In the genomic region with DNA sequence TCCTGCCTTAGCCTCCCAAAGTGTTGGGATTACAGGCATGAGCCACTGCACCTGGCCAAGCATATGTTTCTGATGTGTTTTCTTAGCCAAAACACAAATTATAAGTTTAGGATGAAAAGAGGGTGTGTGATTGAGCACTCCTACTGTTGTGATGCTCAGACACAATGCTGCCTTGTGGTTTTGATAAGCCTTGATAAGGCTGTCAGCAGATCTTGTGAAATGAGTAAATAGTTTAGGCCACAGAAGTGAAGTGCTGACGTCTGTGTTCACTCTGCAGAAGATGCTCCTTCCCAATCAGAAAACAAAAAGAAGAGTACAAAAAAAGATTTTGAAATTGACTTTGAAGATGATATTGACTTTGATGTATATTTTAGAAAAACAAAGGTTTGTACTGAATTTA, we compare ENCODE assay signal across 21 cellular contexts. TPM values are rescaled to one million over a fixed set of nuclear protein-coding genes. Genes with fewer than 3 reads are reported as not detected.
A peak's percentile ranks its signal among the peaks of the same experiment; 100 is the strongest.
DNase-seq lines count a peak whose midpoint lies in the region; ATAC-seq and TF ChIP-seq lines count a peak whose summit lies in the region.
"Had no signal": no experiment of that assay in that cellular context is flagged by ENCODE, and none has a peak within 500 bp of the region (broad histone marks: within the 10 kb centered on the region; RNA-seq: fewer than 3 reads in every experiment).

No MANE protein-coding gene starts in this region.

- no peak overlapping the region for H3K4me3 Mint-ChIP-seq in activated CD4-positive, alpha-beta T cell treated with anti-CD3 and anti-CD28 coated beads, Interleukin-2, amount 10 ng/mL, durations not matched to agents 24 days and 14 days
- peak overlapping the region; percentile 54 for H3K4me3 Mint-ChIP-seq in CD4-positive, alpha-beta T cell
- H3K4me3 Mint-ChIP-seq in effector memory CD8-positive, alpha-beta T cell = no peak overlapping the region
- H3K4me3 Mint-ChIP-seq: activated naive CD8-positive, alpha-beta T cell treated with anti-CD3 and anti-CD28 coated beads for 36 hours; stimulated activated naive CD8-positive, alpha-beta T cell treated with anti-CD3 and anti-CD28 coated beads, Interleukin-15, amount 100 ng/mL, for 72 hours had no signal

- H3K36me3 Mint-ChIP-seq in activated CD4-positive, alpha-beta T cell treated with anti-CD3 and anti-CD28 coated beads, Interleukin-2, amount 10 ng/mL, durations not matched to agents 24 days and 14 days (ENCODE audit: low read depth) = peaks cover 56% of the 10 kb centered on the region
- H3K36me3 Mint-ChIP-seq in CD4-positive, alpha-beta T cell (ENCODE audit: low read depth) = no peaks in the 10 kb centered on the region
- H3K36me3 Mint-ChIP-seq in effector memory CD8-positive, alpha-beta T cell (ENCODE audit: insufficient read depth) = peaks cover 3% of the 10 kb centered on the region

- peaks cover 8% of the 10 kb centered on the region for H3K4me1 Mint-ChIP-seq in activated CD4-positive, alpha-beta T cell treated with anti-CD3 and anti-CD28 coated beads, Interleukin-2, amount 10 ng/mL, durations not matched to agents 24 days and 14 days
- H3K4me1 Mint-ChIP-seq in CD4-positive, alpha-beta T cell (ENCODE audit: low read depth) = peaks cover 15% of the 10 kb centered on the region
- peaks cover 9 to 11% of the 10 kb centered on the region in 2 donors for H3K4me1 Mint-ChIP-seq in effector memory CD8-positive, alpha-beta T cell (ENCODE audit: low read depth in 2 of 2)
- H3K4me1 Mint-ChIP-seq: activated naive CD8-positive, alpha-beta T cell treated with anti-CD3 and anti-CD28 coated beads for 36 hours; stimulated activated naive CD8-positive, alpha-beta T cell treated with anti-CD3 and anti-CD28 coated beads, Interleukin-15, amount 100 ng/mL, for 72 hours had no signal

- DNase-seq in activated CD4-positive, alpha-beta T cell treated with anti-CD3 and anti-CD28 coated beads, Interleukin-2, amount 10 ng/mL, durations not matched to agents 24 days and 14 days = no peak
- no peak for DNase-seq in activated CD4-positive, alpha-beta T cell treated with anti-CD3 and anti-CD28 coated beads for 4 hours
- DNase-seq in CD4-positive, alpha-beta T cell = peak in 1 of 10 experiments; percentile 13
- DNase-seq in T-helper 22 cell (ENCODE audit: low read depth) (peak; percentile 44), NCI-H1092 treated with DMSO at 0.1 percent for 48 hours (lab: John Stamatoyannopoulos, UW) (no peak), amygdala (lab: John Stamatoyannopoulos, UW) (no peak)
- no peak for DNase-seq in effector memory CD8-positive, alpha-beta T cell
- DNase-seq: DMS 273 treated with DMSO at 0.1 percent for 48 hours, foreskin keratinocyte, KBM-7, NCI-H1105, NCI-H187 treated with DMSO at 0.1 percent for 48 hours, NCI-H524 treated with DMSO at 0.1 percent for 48 hours, small intestine, uterus had no signal

- intact Hi-C loops in activated CD4-positive, alpha-beta T cell treated with anti-CD3 and anti-CD28 coated beads, Interleukin-2, amount 10 ng/mL, durations not matched to agents 24 days and 14 days (cut with micrococcal nuclease) = loop anchor here (5.0 kb wide), 1 partner anchor 147 kb away; the partner anchor contains the start of gene NEURL3
- intact Hi-C loops in CD4-positive, alpha-beta T cell (cut with DNase I, micrococcal nuclease) = loop anchor here (1.0 kb wide), 2 partner anchors 148 to 194 kb away; no protein-coding TSS in a partner anchor

- H3K27ac Mint-ChIP-seq in activated CD4-positive, alpha-beta T cell treated with anti-CD3 and anti-CD28 coated beads, Interleukin-2, amount 10 ng/mL, durations not matched to agents 24 days and 14 days = peak overlapping the region; percentile 74
- peak overlapping the region; percentile 84 for H3K27ac Mint-ChIP-seq in CD4-positive, alpha-beta T cell
- peak overlapping the region; percentile 59 to 79 for H3K27ac Mint-ChIP-seq in effector memory CD8-positive, alpha-beta T cell
- H3K27ac Mint-ChIP-seq: activated naive CD8-positive, alpha-beta T cell treated with anti-CD3 and anti-CD28 coated beads for 36 hours had no signal

- H3K27me3 Mint-ChIP-seq in activated CD4-positive, alpha-beta T cell treated with anti-CD3 and anti-CD28 coated beads, Interleukin-2, amount 10 ng/mL, durations not matched to agents 24 days and 14 days = no peaks in the 10 kb centered on the region
- no peaks in the 10 kb centered on the region for H3K27me3 Mint-ChIP-seq in CD4-positive, alpha-beta T cell
- H3K27me3 Mint-ChIP-seq in effector memory CD8-positive, alpha-beta T cell = no peaks in the 10 kb centered on the region
- H3K27me3 Mint-ChIP-seq: activated naive CD8-positive, alpha-beta T cell treated with anti-CD3 and anti-CD28 coated beads for 36 hours; stimulated activated naive CD8-positive, alpha-beta T cell treated with anti-CD3 and anti-CD28 coated beads, Interleukin-15, amount 100 ng/mL, for 72 hours had no signal

- POLR2A ChIA-PET in CD4-positive, alpha-beta T cell (lab: Charles Lee) = interaction anchor here (2.3 kb wide), 1 partner anchor 47 kb away, joined by 7 read pairs; no protein-coding TSS in a partner anchor

- TF ChIP-seq CTCF in CD4-positive, alpha-beta T cell (IDR thresholded peaks at IDR 0.05) = no peak

- no peak overlapping the region for H3K27ac ChIP-seq in CD4-positive, alpha-beta T cell (ENCODE audit: low read depth, low read length)
- H3K27ac ChIP-seq: foreskin keratinocyte, neutrophil, right atrium auricular region, uterus had no signal

- no peak for TF ChIP-seq POLR2A in GM18505 (IDR thresholded peaks at IDR 0.05; ENCODE audit: borderline replicate concordance, extremely low read depth, insufficient read depth, insufficient read length)

- H3K9me3 Mint-ChIP-seq in activated CD4-positive, alpha-beta T cell treated with anti-CD3 and anti-CD28 coated beads, Interleukin-2, amount 10 ng/mL, durations not matched to agents 24 days and 14 days = no peaks in the 10 kb centered on the region
- H3K9me3 Mint-ChIP-seq in CD4-positive, alpha-beta T cell = no peaks in the 10 kb centered on the region
- no peaks in the 10 kb centered on the region for H3K9me3 Mint-ChIP-seq in effector memory CD8-positive, alpha-beta T cell
- H3K9me3 Mint-ChIP-seq: activated naive CD8-positive, alpha-beta T cell treated with anti-CD3 and anti-CD28 coated beads for 36 hours; stimulated activated naive CD8-positive, alpha-beta T cell treated with anti-CD3 and anti-CD28 coated beads, Interleukin-15, amount 100 ng/mL, for 72 hours had no signal

- peak; percentile 93 for ATAC-seq in CD4-positive, alpha-beta T cell (ENCODE audit: poor library complexity)
- ATAC-seq in effector memory CD8-positive, alpha-beta T cell (replicated peaks) = peak; percentile 96
- no peak for ATAC-seq in GM18505 (IDR thresholded peaks at IDR 0.05; ENCODE audit: unreplicated experiment)
- ATAC-seq: esophagus mucosa, foreskin keratinocyte had no signal

- CTCF ChIA-PET in CD4-positive, alpha-beta T cell (lab: Charles Lee) = interaction anchor here (1.2 to 2.7 kb wide), 2 partner anchors 15 to 195 kb away, joined by 3 to 9 read pairs; no protein-coding TSS in a partner anchor

- H3K9me3 ChIP-seq in CD4-positive, alpha-beta T cell (ENCODE audit: control insufficient read depth, low read length) = no peaks in the 10 kb centered on the region
- H3K9me3 ChIP-seq: neutrophil, right atrium auricular region, uterus had no signal

- no peaks in the 10 kb centered on the region for H3K27me3 ChIP-seq in CD4-positive, alpha-beta T cell (ENCODE audit: control insufficient read depth, insufficient read depth, low read length)
- H3K27me3 ChIP-seq: foreskin keratinocyte, neutrophil, right atrium auricular region, uterus had no signal

RNA-seq across cellular contexts. Expression of gene NCAPH, which starts 24.3 kb away (rescaled TPM):
- 59.0 and 62.2 TPM in 2 replicates for total RNA-seq in activated CD4-positive, alpha-beta T cell treated with anti-CD3 and anti-CD28 coated beads, Interleukin-2, amount 10 ng/mL, durations not matched to agents 24 days and 14 days
- total RNA-seq in CD4-positive, alpha-beta T cell = 1 to 10 TPM; 3.0 to 3.1 TPM

RNA-seq across cellular contexts. Expression of gene ITPRIPL1, which starts 34.7 kb away (rescaled TPM):
- 51.4 and 53.9 TPM in 2 replicates for total RNA-seq in activated CD4-positive, alpha-beta T cell treated with anti-CD3 and anti-CD28 coated beads, Interleukin-2, amount 10 ng/mL, durations not matched to agents 24 days and 14 days
- total RNA-seq in CD4-positive, alpha-beta T cell = 1 to 10 TPM; 5.1 to 5.7 TPM

RNA-seq across cellular contexts. Expression of gene SNRNP200, which starts 54.5 kb away (rescaled TPM):
- total RNA-seq in activated CD4-positive, alpha-beta T cell treated with anti-CD3 and anti-CD28 coated beads, Interleukin-2, amount 10 ng/mL, durations not matched to agents 24 days and 14 days = 197 and 203 TPM in 2 replicates
- 100 to 1,000 TPM; 274 to 297 TPM for total RNA-seq in CD4-positive, alpha-beta T cell

Comparison
In these comparisons a context has a peak if more than half of its experiments do, and no peak if none do; other contexts are left out.
1. RNA of gene NCAPH, which starts 24.3 kb away (total RNA-seq): 59.0 to 62.2 TPM in activated CD4-positive, alpha-beta T cell treated with anti-CD3 and anti-CD28 coated beads, Interleukin-2, amount 10 ng/mL, durations not matched to agents 24 days and 14 days; 3.0 to 3.1 TPM in CD4-positive, alpha-beta T cell; every median in the first group is over 10 times any median in the second.
2. Peak in every context shown above with its lines, with median percentiles within 50 percentile points of each other: H3K27ac Mint-ChIP-seq.